In genomic region chr3:42683875-42684593, GRCh38 we compare ENCODE assay signal across 8 cellular contexts. TPM values are rescaled to one million over a fixed set of nuclear protein-coding genes. Genes with fewer than 3 reads are reported as not detected.
DNase-seq lines count a peak whose midpoint lies in the region; ATAC-seq and TF ChIP-seq lines count a peak whose summit lies in the region.

No MANE protein-coding gene starts in this region.

- peak; percentile 97 for DNase-seq in AG20443 (ENCODE audit: low spot score)
- DNase-seq in LoVo (ENCODE audit: low spot score) = peak; percentile 92
- peak; percentile 80 to 94 (median 93) for DNase-seq in adrenal gland
- peak; percentile 99 for DNase-seq in hepatic stellate cell (ENCODE audit: low spot score)
- peak; percentile 45 to 48 for DNase-seq in stimulated activated CD4-positive, alpha-beta T cell treated with anti-CD3 and anti-CD28 coated beads, Interleukin-2, amount 100 ng/mL, for 48 hours
- no peak for DNase-seq in DMS153 (lab: John Stamatoyannopoulos, UW)

- H3K36me3 ChIP-seq in adrenal gland (replicated peaks in 1 of 2) = no peaks in the 10 kb centered on the region

- 32 to 47% (median 42%) methylated on average over 10 of the region's 10 CpGs for WGBS in adrenal gland, 4 donors

- H3K4me3 ChIP-seq in adrenal gland = no peak overlapping the region

- no peak for TF ChIP-seq POLR2A in adrenal gland (IDR thresholded peaks at IDR 0.05)

- no peak for TF ChIP-seq CTCF in adrenal gland (IDR thresholded peaks at IDR 0.05)

- H3K27me3 ChIP-seq in adrenal gland = no peaks in the 10 kb centered on the region

- peak overlapping the region in 1 of 5 donors; percentile 47 for H3K27ac ChIP-seq in adrenal gland

- intact Hi-C loops in adrenal gland (cut with DNase I) = no loop called here

- ATAC-seq in GM18511 (IDR thresholded peaks at IDR 0.05; ENCODE audit: unreplicated experiment) = no peak
- ATAC-seq in GM21717 (IDR thresholded peaks at IDR 0.05; ENCODE audit: unreplicated experiment) = no peak

- H3K4me1 ChIP-seq in adrenal gland (replicated peaks in 1 of 2) = no peaks in the 10 kb centered on the region

- no peaks in the 10 kb centered on the region for H3K9me3 ChIP-seq in adrenal gland (replicated peaks in 1 of 3)

RNA-seq across cellular contexts. Expression of gene KLHL40, which starts 1.3 kb away (rescaled TPM):
- total RNA-seq in adrenal gland = under 1 TPM in 2 of 8 donors, not detected in 6; 0.11 to 0.54 TPM
- polyA plus RNA-seq in adrenal gland = under 1 TPM in 1 of 3 donors, not detected in 2; 0.03 TPM

RNA-seq across cellular contexts. Expression of gene HHATL, which starts 18.6 kb away (rescaled TPM):
- total RNA-seq in adrenal gland = 1 to 10 TPM in 2 of 8 donors, under 1 TPM in 5, not detected in 1; 0.18 to 4.5 (median 0.71) TPM
- 1 to 10 TPM in 1 of 3 donors, under 1 TPM in 1, not detected in 1; 0.94 to 3.0 TPM for polyA plus RNA-seq in adrenal gland

RNA-seq across cellular contexts. Expression of gene ZBTB47, which starts 30.5 kb away (rescaled TPM):
- 10 to 100 TPM; 21.6 to 39.4 (median 30.1) TPM for total RNA-seq in adrenal gland
- 10 to 100 TPM in 2 of 3 donors, 1 to 10 TPM in 1; 7.0 to 23.6 (median 13.3) TPM for polyA plus RNA-seq in adrenal gland
